In genomic region chr2:198918331-198918730, GRCh38 we compare ENCODE assay signal across 14 cellular contexts.
DNase-seq lines count a peak whose midpoint lies in the region; ATAC-seq and TF ChIP-seq lines count a peak whose summit lies in the region.
"Had no signal": no experiment of that assay in that cellular context is flagged by ENCODE, and none has a peak within 500 bp of the region (broad histone marks: within the 10 kb centered on the region; RNA-seq: fewer than 3 reads in every experiment).

No MANE protein-coding gene starts in this region.

- H3K9me3 ChIP-seq in RWPE2 (ENCODE audit: severe bottlenecking) (no peaks in the 10 kb centered on the region), smooth muscle cell (replicated peaks; ENCODE audit: low read depth) (no peaks in the 10 kb centered on the region)
- H3K9me3 ChIP-seq: BLaER1 had no signal

- no peaks in the 10 kb centered on the region for H3F3A ChIP-seq in smooth muscle cell (ENCODE audit: low read depth)

- H4K20me1 ChIP-seq in smooth muscle cell (ENCODE audit: low read depth): no peaks in the 10 kb centered on the region
- H4K20me1 ChIP-seq: BLaER1 had no signal

- peaks cover 11% of the 10 kb centered on the region for H3K4me1 ChIP-seq in RWPE2 (ENCODE audit: insufficient read depth, poor library complexity, severe bottlenecking)
- H3K4me1 ChIP-seq in smooth muscle cell (ENCODE audit: low read depth): no peaks in the 10 kb centered on the region

- no peak overlapping the region for H3K4me2 ChIP-seq in smooth muscle cell
- H3K4me2 ChIP-seq: BLaER1 had no signal

- 70% methylated on average over 1 of the region's 1 CpG for WGBS in smooth muscle cell (ENCODE audit: low lambda C conversion rate)

- TF ChIP-seq CTCF in RWPE2 (IDR thresholded peaks at IDR 0.05; ENCODE audit: poor library complexity, severe bottlenecking) (no peak), smooth muscle cell (IDR thresholded peaks at IDR 0.05; ENCODE audit: borderline replicate concordance, insufficient read depth, poor library complexity, severe bottlenecking) (no peak)

- H3K27ac ChIP-seq in RWPE2 (ENCODE audit: poor library complexity, severe bottlenecking): peak overlapping the region; percentile 74
- peak overlapping the region; percentile 56 for H3K27ac ChIP-seq in smooth muscle cell (ENCODE audit: low read depth)
- H3K27ac ChIP-seq: BLaER1 had no signal

- DNase-seq in HPDE6-E6E7 (ENCODE audit: extremely low spot score) (peak; percentile 79), RWPE2 (ENCODE audit: low spot score) (no peak), smooth muscle cell (lab: John Stamatoyannopoulos, UW; ENCODE audit: unreplicated experiment) (no peak), UCSD-AML1 (lab: John Stamatoyannopoulos, UW; ENCODE audit: unreplicated experiment) (no peak), NOMO-1 treated with DMSO at 0.1 percent for 48 hours (lab: John Stamatoyannopoulos, UW; ENCODE audit: unreplicated experiment) (no peak), hypothalamus (lab: John Stamatoyannopoulos, UW) (no peak)
- DNase-seq: 8988T; Calu3; CD8-positive, alpha-beta T cell; DMS79 treated with DMSO at 0.1 percent for 48 hours; GF-D8; H9 had no signal

- ATAC-seq in RWPE2 (ENCODE audit: low read depth): peak; percentile 91
- peak; percentile 84 for ATAC-seq in esophagus mucosa
- ATAC-seq: CD8-positive, alpha-beta T cell had no signal

- H3K4me3 ChIP-seq in RWPE2 (ENCODE audit: severe bottlenecking) (no peak overlapping the region), smooth muscle cell (no peak overlapping the region)
- H3K4me3 ChIP-seq: BLaER1 had no signal

- H3K27me3 ChIP-seq in RWPE2 (ENCODE audit: insufficient read depth, poor library complexity, severe bottlenecking) (no peaks in the 10 kb centered on the region), smooth muscle cell (ENCODE audit: low read depth) (no peaks in the 10 kb centered on the region)
- H3K27me3 ChIP-seq: BLaER1 had no signal

- H2AFZ ChIP-seq in smooth muscle cell (ENCODE audit: low read depth): no peak overlapping the region

- H3K36me3 ChIP-seq in RWPE2 (ENCODE audit: low read depth) (no peaks in the 10 kb centered on the region), smooth muscle cell (ENCODE audit: low read depth) (no peaks in the 10 kb centered on the region)
- H3K36me3 ChIP-seq: BLaER1 had no signal

- no peak overlapping the region for H3K9ac ChIP-seq in smooth muscle cell (ENCODE audit: low read depth)
- H3K9ac ChIP-seq: BLaER1 had no signal

- no peaks in the 10 kb centered on the region for H3K79me2 ChIP-seq in smooth muscle cell (ENCODE audit: low read depth)
